Comparison of ENCODE assay signal across 22 cellular contexts in the genomic region with DNA sequence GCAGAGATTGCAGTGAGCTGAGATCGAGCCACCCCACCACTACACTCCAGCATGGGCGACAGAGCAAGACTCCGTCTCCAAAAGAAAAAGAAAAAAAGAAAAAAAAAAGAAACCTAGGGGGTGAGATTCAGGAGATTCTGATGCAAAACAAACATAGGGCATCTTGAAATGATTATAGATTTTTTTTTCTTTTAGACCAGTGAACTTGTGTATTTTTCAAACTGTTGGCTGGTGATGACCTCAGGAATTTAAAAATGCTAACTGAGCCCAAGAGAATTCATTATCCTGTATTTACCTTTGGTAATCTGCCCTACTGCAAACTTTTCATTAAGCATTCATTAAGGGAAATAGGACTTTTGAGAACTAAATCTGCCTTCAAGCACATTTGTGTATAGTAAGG.
"Had no signal": no experiment of that assay in that cellular context is flagged by ENCODE, and none has a peak within 500 bp of the region (broad histone marks: within the 10 kb centered on the region; RNA-seq: fewer than 3 reads in every experiment).

No MANE protein-coding gene starts in this region.

- H3K9me3 Mint-ChIP-seq: nephron had no signal

- H3K4me1 ChIP-seq: parathyroid adenoma, psoas muscle, right lobe of liver had no signal

- ATAC-seq: esophagus mucosa, heart right ventricle, psoas muscle, right lobe of liver had no signal

- H3K27me3 Mint-ChIP-seq: naive B cell had no signal

- H3K79me2 ChIP-seq: parathyroid adenoma had no signal

- H3K27ac Mint-ChIP-seq: nephron had no signal

- H3K9me3 ChIP-seq: heart right ventricle, psoas muscle, right lobe of liver, spleen, stomach, thoracic aorta, transverse colon had no signal

- H2AFZ ChIP-seq: parathyroid adenoma had no signal

- H3K9ac ChIP-seq: parathyroid adenoma had no signal

- H3K27me3 ChIP-seq: heart right ventricle, right lobe of liver, spleen, stomach, transverse colon had no signal

- H3K4me3 Mint-ChIP-seq: nephron had no signal

- H3K36me3 ChIP-seq: heart right ventricle, right lobe of liver, stomach, thoracic aorta, transverse colon had no signal

- H3K4me3 ChIP-seq: heart right ventricle, psoas muscle, right lobe of liver, spleen, stomach, thoracic aorta, transverse colon had no signal

- H3K4me1 Mint-ChIP-seq: nephron had no signal

- H3K27ac ChIP-seq: heart right ventricle, parathyroid adenoma, psoas muscle, right lobe of liver, spleen, stomach, thoracic aorta, transverse colon had no signal

- DNase-seq: cerebellar nuclear complex; dermis blood vessel endothelial cell; heart right ventricle; hypothalamus; kidney glomerular epithelial cell; mesendoderm; naive B cell; occipital lobe; psoas muscle; retina; right lobe of liver; spleen; stimulated activated CD4-positive, alpha-beta T cell treated with anti-CD3 and anti-CD28 coated beads, Interleukin-2, amount 100 ng/mL, for 24 hours; stimulated activated CD4-positive, alpha-beta T cell treated with anti-CD3 and anti-CD28 coated beads, Interleukin-4, amount 100 ng/mL, for 4 hours; stimulated activated naive CD4-positive, alpha-beta T cell; stomach; substantia nigra; transverse colon had no signal
